ENCODE assay signal across 4 cellular contexts in genomic region chr19:55124126-55124525, GRCh38. TPM values are rescaled to one million over a fixed set of nuclear protein-coding genes. Genes with fewer than 3 reads are reported as not detected.
"Had no signal": no experiment of that assay in that cellular context is flagged by ENCODE, and none has a peak within 500 bp of the region (broad histone marks: within the 10 kb centered on the region; RNA-seq: fewer than 3 reads in every experiment).

No MANE protein-coding gene starts in this region.

RNA-seq across cellular contexts. Expression of gene TNNT1, which starts 24.9 kb away (rescaled TPM):
- polyA plus RNA-seq: IgD-negative memory B cell had no signal

RNA-seq across cellular contexts. Expression of gene TNNI3, which starts 33.4 kb away (rescaled TPM):
- total RNA-seq: H4, HFFc6, HT1080 had no signal
- polyA plus RNA-seq: IgD-negative memory B cell had no signal

RNA-seq across cellular contexts. Expression of gene DNAAF3, which starts 42.3 kb away (rescaled TPM):
- polyA plus RNA-seq: IgD-negative memory B cell had no signal
